1 cellular context compared by ENCODE assay signal in the genomic region with DNA sequence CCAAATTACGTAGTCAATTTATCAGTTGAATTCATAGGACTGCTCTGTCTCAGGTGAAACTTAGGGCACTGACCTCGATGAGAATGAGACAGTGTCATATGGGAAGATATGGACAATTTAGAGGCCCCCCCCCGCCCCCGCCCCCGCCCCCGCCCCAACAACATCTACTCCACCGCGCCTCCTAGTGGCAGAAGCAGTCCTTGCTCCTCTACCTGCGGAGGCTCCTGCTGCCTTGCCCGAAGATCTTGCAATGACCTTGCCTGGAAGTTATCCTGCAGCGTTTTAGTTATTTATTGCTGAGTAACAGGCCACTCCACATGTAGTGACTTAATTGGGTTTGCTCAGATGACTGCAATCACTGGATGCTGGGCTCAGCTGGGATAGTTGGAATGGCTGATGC.
TF ChIP-seq lines count a peak whose summit lies in the region.

No MANE protein-coding gene starts in this region.

TF ChIP-seq in H1, 55 proteins besides CTCF, POLR2A, EP300 and RAD21:
- TF ChIP-seq NRF1 (IDR thresholded peaks at IDR 0.05; ENCODE audit: low read depth, low read length) (no peak), EGR1 (IDR thresholded peaks at IDR 0.05; ENCODE audit: borderline replicate concordance, low read depth, low read length) (peak; percentile 65; the same call in 1 of the 2 replicates)
